ENCODE assay signal across 17 cellular contexts in the genomic region with DNA sequence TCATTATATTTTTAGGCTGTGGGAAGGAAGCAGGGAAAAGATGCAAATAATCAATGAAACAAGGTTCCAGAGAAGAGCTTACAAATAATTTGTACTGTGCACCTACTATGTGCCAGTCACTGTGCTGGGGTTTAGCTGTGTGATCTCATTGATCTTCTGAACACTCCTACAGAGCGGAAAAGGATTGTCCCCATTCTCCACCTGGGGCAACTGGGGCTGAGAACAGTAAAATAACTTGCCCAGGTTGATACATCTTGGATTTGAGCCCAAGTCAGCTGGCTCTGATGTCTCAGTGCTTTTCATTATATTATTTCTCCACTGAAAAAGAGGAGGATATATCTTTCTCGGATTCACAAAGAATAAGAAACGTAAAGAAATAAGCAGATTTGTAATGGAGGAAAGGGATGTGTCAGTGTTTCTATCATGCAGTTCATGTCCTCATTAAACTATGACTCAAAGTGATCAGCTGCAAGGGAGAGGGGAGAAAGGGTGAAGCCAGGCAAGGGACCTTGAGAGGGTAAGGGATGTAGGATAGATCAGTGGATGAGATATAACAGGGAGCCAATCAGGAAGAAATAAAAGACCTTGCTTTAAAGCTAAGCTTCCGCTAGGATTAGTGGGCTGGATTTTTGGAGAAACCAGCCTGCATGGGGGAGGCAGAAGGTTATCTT.
A peak's percentile ranks its signal among the peaks of the same experiment; 100 is the strongest.
DNase-seq lines count a peak whose midpoint lies in the region; ATAC-seq and TF ChIP-seq lines count a peak whose summit lies in the region.
"Had no signal": no experiment of that assay in that cellular context is flagged by ENCODE, and none has a peak within 500 bp of the region (broad histone marks: within the 10 kb centered on the region; RNA-seq: fewer than 3 reads in every experiment).

No MANE protein-coding gene starts in this region.

- no peaks in the 10 kb centered on the region for H3K27me3 ChIP-seq in DOHH2 (ENCODE audit: control insufficient read depth, low read length)
- H3K27me3 ChIP-seq in PC-3 (ENCODE audit: low read length) = no peaks in the 10 kb centered on the region
- no peaks in the 10 kb centered on the region for H3K27me3 ChIP-seq in spleen (replicated peaks in 1 of 7)
- H3K27me3 ChIP-seq: BLaER1 treated with 17β-estradiol and CSF1 and Interleukin-3, amounts not matched to agents 10 nM and 100 nM; gastroesophageal sphincter had no signal

- peaks cover 98% of the 10 kb centered on the region for H3K4me1 ChIP-seq in DOHH2 (ENCODE audit: control insufficient read depth, low read length)
- H3K4me1 ChIP-seq in PC-3 (ENCODE audit: insufficient read depth, low read length) = no peaks in the 10 kb centered on the region
- peaks cover 0 to 18% (median 0%) of the 10 kb centered on the region in 6 donors for H3K4me1 ChIP-seq in spleen
- H3K4me1 ChIP-seq: gastroesophageal sphincter had no signal

- POLR2A ChIA-PET in PC-3 (lab: Charles Lee; ENCODE audit: unreplicated experiment) = no interaction called here

- DNase-seq in PC-3 = peak; percentile 15
- DNase-seq in kidney tubule cell (ENCODE audit: low spot score) = peak; percentile 46
- DNase-seq in medulla oblongata (ENCODE audit: extremely low spot score) = no peak
- DNase-seq in spleen = no peak
- no peak for DNase-seq in NCI-H524 (lab: John Stamatoyannopoulos, UW)
- DNase-seq: anterior cingulate cortex; DND-41; left ventricle myocardium superior; NCI-H2029 treated with DMSO at 0.1 percent for 48 hours; stimulated activated naive CD4-positive, alpha-beta T cell; trophoblast cell had no signal

- TF ChIP-seq CTCF in DOHH2 (IDR thresholded peaks at IDR 0.05; ENCODE audit: low read depth, low read length, poor library complexity, severe bottlenecking) (no peak), PC-3 (conservative IDR thresholded peaks at IDR 0.05; ENCODE audit: low read depth, low read length) (no peak), spleen (IDR thresholded peaks at IDR 0.05 in 8 of 11, conservative IDR thresholded peaks at IDR 0.05 in 3 of 11) (no peak)

- H3K9me3 ChIP-seq in DOHH2 (ENCODE audit: control insufficient read depth, insufficient read depth, low read length) (no peaks in the 10 kb centered on the region), PC-3 (ENCODE audit: low read length) (no peaks in the 10 kb centered on the region), spleen (no peaks in the 10 kb centered on the region)
- H3K9me3 ChIP-seq: BLaER1 treated with 17β-estradiol and CSF1 and Interleukin-3, amounts not matched to agents 10 nM and 100 nM; gastroesophageal sphincter had no signal

- peak overlapping the region; percentile 90 for H3K27ac ChIP-seq in DOHH2 (ENCODE audit: low read depth, low read length)
- H3K27ac ChIP-seq in PC-3 (ENCODE audit: low read length) = no peak overlapping the region
- no peak overlapping the region for H3K27ac ChIP-seq in spleen
- H3K27ac ChIP-seq: BLaER1 treated with 17β-estradiol and CSF1 and Interleukin-3, amounts not matched to agents 10 nM and 100 nM; gastroesophageal sphincter; SK-N-MC had no signal

- H3K36me3 ChIP-seq in DOHH2 (ENCODE audit: control insufficient read depth, low read length) = no peaks in the 10 kb centered on the region
- no peaks in the 10 kb centered on the region for H3K36me3 ChIP-seq in PC-3 (ENCODE audit: low read depth, low read length)
- peaks cover 0 to 20% (median 0%) of the 10 kb centered on the region in 6 donors for H3K36me3 ChIP-seq in spleen

- ATAC-seq in GM18867 (IDR thresholded peaks at IDR 0.05; ENCODE audit: unreplicated experiment) = peak; percentile 15
- peak; percentile 27; the same call in 1 of the 2 replicates for ATAC-seq in PC-3
- ATAC-seq: gastroesophageal sphincter, HCT116, left ventricle myocardium superior had no signal

- TF ChIP-seq POLR2A in spleen (IDR thresholded peaks at IDR 0.05) = no peak

- H3K79me2 ChIP-seq in DOHH2 (ENCODE audit: control insufficient read depth, low read length) (no peaks in the 10 kb centered on the region), PC-3 (ENCODE audit: low read length) (no peaks in the 10 kb centered on the region)

- H3K4me2 ChIP-seq in DOHH2 (ENCODE audit: low read length) = peak overlapping the region; percentile 99
- H3K4me2 ChIP-seq in PC-3 (ENCODE audit: low read length) = no peak overlapping the region
- H3K4me2 ChIP-seq: BLaER1 treated with 17β-estradiol and CSF1 and Interleukin-3, amounts not matched to agents 10 nM and 100 nM had no signal

- H3K9me2 ChIP-seq in DOHH2 (replicated peaks; ENCODE audit: control insufficient read depth, low read length) (no peaks in the 10 kb centered on the region), PC-3 (replicated peaks; ENCODE audit: low read length) (no peaks in the 10 kb centered on the region)

- WGBS in spleen, 5 donors = 72 to 87% (median 81%) methylated on average over 4 of the region's 4 CpGs

- no TSS peak for BruUV-seq in PC-3 (replicated peaks; lab: Mats Ljungman, UMichigan)

- intact Hi-C loops in PC-3 (cut with micrococcal nuclease) = no loop called here
- intact Hi-C loops in spleen (cut with DNase I; ENCODE audit: low total_unique reads) = no loop called here

- H4K20me1 ChIP-seq in DOHH2 (ENCODE audit: control insufficient read depth, insufficient read depth, low read depth, low read length) (no peaks in the 10 kb centered on the region), PC-3 (ENCODE audit: low read length) (no peaks in the 10 kb centered on the region)

- H3F3A ChIP-seq in DOHH2 (ENCODE audit: control insufficient read depth, insufficient read depth) (peaks cover 10% of the 10 kb centered on the region), PC-3 (ENCODE audit: low read length, unreplicated experiment) (no peaks in the 10 kb centered on the region)

- H3K4me3 ChIP-seq in DOHH2 (ENCODE audit: low read length) = peak overlapping the region; percentile 75
- H3K4me3 ChIP-seq in PC-3 (ENCODE audit: low read length) = no peak overlapping the region
- no peak overlapping the region for H3K4me3 ChIP-seq in spleen
- H3K4me3 ChIP-seq: BLaER1 treated with 17β-estradiol and CSF1 and Interleukin-3, amounts not matched to agents 10 nM and 100 nM; gastroesophageal sphincter; SK-N-MC had no signal

- H3K9ac ChIP-seq in PC-3 (ENCODE audit: low read length) = no peak overlapping the region
- H3K9ac ChIP-seq: BLaER1 treated with 17β-estradiol and CSF1 and Interleukin-3, amounts not matched to agents 10 nM and 100 nM had no signal

- no peak overlapping the region for H2AFZ ChIP-seq in PC-3 (ENCODE audit: low read length)

- CTCF ChIA-PET in PC-3 (lab: Charles Lee) = no interaction called here

Comparison
In these comparisons a context has a peak if more than half of its experiments do, and no peak if none do; other contexts are left out.
1. DNase-seq: peak in PC-3 (single experiment) and kidney tubule cell (single experiment); none in medulla oblongata (single experiment), spleen (single experiment) and NCI-H524 (0 of 2).